In genomic region chr1:204089044-204089751, GRCh38 we compare ENCODE assay signal across 10 cellular contexts. TPM values are rescaled to one million over a fixed set of nuclear protein-coding genes. Genes with fewer than 3 reads are reported as not detected.
DNase-seq lines count a peak whose midpoint lies in the region; ATAC-seq and TF ChIP-seq lines count a peak whose summit lies in the region.
"Had no signal": no experiment of that assay in that cellular context is flagged by ENCODE, and none has a peak within 500 bp of the region (broad histone marks: within the 10 kb centered on the region; RNA-seq: fewer than 3 reads in every experiment).

No MANE protein-coding gene starts in this region.

- H3K27me3 ChIP-seq in ACC112 (ENCODE audit: insufficient read depth, low read length) (no peaks in the 10 kb centered on the region), body of pancreas (no peaks in the 10 kb centered on the region), ovary (no peaks in the 10 kb centered on the region)

- intact Hi-C loops in body of pancreas (cut with DNase I) = no loop called here
- intact Hi-C loops in left cardiac atrium (cut with DNase I) = no loop called here
- intact Hi-C loops in ovary (cut with DNase I) = no loop called here

- TF ChIP-seq CTCF in body of pancreas (IDR thresholded peaks at IDR 0.05) (no peak), ovary (IDR thresholded peaks at IDR 0.05) (no peak)

- TF ChIP-seq POLR2A in body of pancreas (IDR thresholded peaks at IDR 0.05) = peak in 1 of 3 donors; percentile 1
- no peak for TF ChIP-seq POLR2A in ovary (IDR thresholded peaks at IDR 0.05)

- peak in 3 of 4 donors; percentile 37 to 47 (median 41) for DNase-seq in body of pancreas
- DNase-seq in left cardiac atrium = no peak
- DNase-seq in ovary = peak; percentile 40 to 76 (median 71)
- no peak for DNase-seq in NCI-H774 (lab: John Stamatoyannopoulos, UW)
- DNase-seq in HT-29 (ENCODE audit: low spot score) = no peak
- no peak for DNase-seq in left lobe of liver (ENCODE audit: low spot score)
- DNase-seq: activated CD4-positive, alpha-beta memory T cell treated with anti-CD3 and anti-CD28 coated beads for 36 hours; Karpas-422 had no signal

- H2AFZ ChIP-seq in ACC112 (ENCODE audit: low read length, unreplicated experiment) = peak overlapping the region; percentile 17

- WGBS in body of pancreas, 2 donors = 68% methylated on average over 13 to 15 of the region's 15 CpGs
- WGBS in ovary, 3 donors = 28 to 42% (median 39%) methylated on average over 15 of the region's 15 CpGs

- no peak for ATAC-seq in body of pancreas
- ATAC-seq in left cardiac atrium = peak; percentile 36 to 59
- no peak for ATAC-seq in left lobe of liver
- no peak for ATAC-seq in GM18867 (IDR thresholded peaks at IDR 0.05; ENCODE audit: unreplicated experiment)

- peaks cover 61% of the 10 kb centered on the region for H3K79me2 ChIP-seq in ACC112 (ENCODE audit: control insufficient read depth, insufficient read depth, low read length, unreplicated experiment)

- H3K9me3 ChIP-seq in body of pancreas (no peaks in the 10 kb centered on the region), ovary (no peaks in the 10 kb centered on the region)

- no peak for TF ChIP-seq EP300 in ovary (IDR thresholded peaks at IDR 0.05)

- peak overlapping the region; percentile 15; the same call in 1 of the 2 replicates for H3K4me3 ChIP-seq in ACC112 (ENCODE audit: low read depth, low read length)
- no peak overlapping the region for H3K4me3 ChIP-seq in body of pancreas
- peak overlapping the region; percentile 21 for H3K4me3 ChIP-seq in ovary

- H3K4me1 ChIP-seq in ACC112 (ENCODE audit: control insufficient read depth, insufficient read depth, low read length, unreplicated experiment) (peaks cover 45% of the 10 kb centered on the region), body of pancreas (peaks cover 96% of the 10 kb centered on the region), ovary (ENCODE audit: insufficient read depth) (peaks cover 22% of the 10 kb centered on the region)

- H3K36me3 ChIP-seq in ACC112 (ENCODE audit: insufficient read depth, low read length) (no peaks in the 10 kb centered on the region), body of pancreas (replicated peaks in 1 of 2; ENCODE audit: insufficient read depth in 1 of 2, low read depth in 2 of 2) (no peaks in the 10 kb centered on the region), ovary (no peaks in the 10 kb centered on the region)

- H3K27ac ChIP-seq in ACC112 (ENCODE audit: low read depth, low read length) (peak overlapping the region; percentile 50), body of pancreas (peak overlapping the region; percentile 45 to 91 (median 81)), ovary (peak overlapping the region; percentile 43 to 58)

RNA-seq across cellular contexts. Expression of gene SOX13, which starts 16.3 kb away (rescaled TPM):
- 10 to 100 TPM; 29.6 to 37.2 TPM for total RNA-seq in body of pancreas
- total RNA-seq in left cardiac atrium = 10 to 100 TPM; 14.0 to 14.4 TPM
- 10 to 100 TPM; 12.0 to 43.0 (median 27.2) TPM for total RNA-seq in ovary
- polyA plus RNA-seq in ovary = 10 to 100 TPM; 16.4 to 20.8 TPM
- 28.7 and 32.8 TPM in 2 replicates for total RNA-seq in HT-29 (2014; rRNA removed; shearing (Covaris generic))
- total RNA-seq in left lobe of liver = 33.8 TPM

Comparison
In these comparisons a context has a peak if more than half of its experiments do, and no peak if none do; other contexts are left out.
1. H3K4me3 ChIP-seq: peak in ACC112 (single experiment) and ovary (single experiment); none in body of pancreas (0 of 2).
2. ATAC-seq: peak in left cardiac atrium (2 of 2); none in body of pancreas (single experiment), left lobe of liver (single experiment) and GM18867 (single experiment).
3. DNase-seq: peak in body of pancreas (3 of 4) and ovary (5 of 5); none in left cardiac atrium (single experiment), NCI-H774 (single experiment), HT-29 (single experiment) and left lobe of liver (single experiment).
4. Peak in every context shown above with its lines, with median percentiles within 50 percentile points of each other: H3K27ac ChIP-seq.